In the genomic region with DNA sequence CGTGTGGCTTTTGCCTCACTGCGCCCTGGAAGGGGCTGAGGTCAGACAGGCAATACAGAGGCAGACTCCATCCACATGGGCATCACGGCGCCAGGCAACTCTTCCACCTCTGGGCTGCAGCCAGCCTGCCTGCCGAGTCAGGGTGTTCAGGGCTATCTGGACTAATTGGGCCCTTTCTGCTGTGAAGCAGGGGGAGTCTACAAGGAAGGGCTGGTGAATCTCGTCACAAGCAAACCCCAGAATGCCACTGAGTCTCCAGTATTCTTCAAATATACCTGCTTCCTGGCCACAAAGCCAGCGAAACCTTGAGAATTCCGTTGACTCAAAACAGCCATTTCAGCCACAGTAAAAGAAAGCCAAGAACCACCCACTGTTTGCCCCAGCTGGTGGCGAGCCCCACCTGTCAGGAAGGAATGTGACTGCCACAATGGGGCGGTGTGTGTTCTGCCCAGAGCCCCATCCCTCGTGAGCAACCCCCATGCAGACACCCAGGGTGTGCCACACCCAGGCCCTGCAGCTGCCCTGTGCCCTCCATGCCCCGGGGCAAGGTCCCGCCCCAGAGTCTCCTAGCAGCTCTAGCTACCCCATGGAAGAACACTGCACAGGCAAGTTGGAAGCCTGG, we compare ENCODE assay signal across 7 cellular contexts.
DNase-seq lines count a peak whose midpoint lies in the region; ATAC-seq and FAIRE-seq lines count a peak whose summit lies in the region.

No MANE protein-coding gene starts in this region.

- ATAC-seq in GM19351 (IDR thresholded peaks at IDR 0.05; ENCODE audit: unreplicated experiment) (peak; percentile 80), HG03045 (IDR thresholded peaks at IDR 0.05; ENCODE audit: unreplicated experiment) (peak; percentile 62), left lobe of liver (peak; percentile 8)

- DNase-seq in activated CD4-positive, alpha-beta T cell treated with anti-CD3 and anti-CD28 coated beads, Interleukin-2, amount 50 U/mL, for 1 hour, result peak; percentile 51
- DNase-seq in left lobe of liver (ENCODE audit: low spot score) (no peak), urothelium cell line (ENCODE audit: low spot score) (peak; percentile 19), KG1 (lab: John Stamatoyannopoulos, UW) (no peak), hippocampal formation (lab: John Stamatoyannopoulos, UW) (no peak)

- FAIRE-seq in urothelium cell line (lab: Jason Lieb, UNC), result no peak

Comparison
In these comparisons a context has a peak if more than half of its experiments do, and no peak if none do; other contexts are left out.
1. ATAC-seq: peak in every context shown above with its lines; median percentile 80 in GM19351; 62 in HG03045; 8 in left lobe of liver.
2. DNase-seq: peak in activated CD4-positive, alpha-beta T cell treated with anti-CD3 and anti-CD28 coated beads, Interleukin-2, amount 50 U/mL, for 1 hour (single experiment) and urothelium cell line (single experiment); none in left lobe of liver (single experiment), KG1 (single experiment) and hippocampal formation (0 of 2).